Comparison of ENCODE assay signal across 8 cellular contexts in the genomic region with DNA sequence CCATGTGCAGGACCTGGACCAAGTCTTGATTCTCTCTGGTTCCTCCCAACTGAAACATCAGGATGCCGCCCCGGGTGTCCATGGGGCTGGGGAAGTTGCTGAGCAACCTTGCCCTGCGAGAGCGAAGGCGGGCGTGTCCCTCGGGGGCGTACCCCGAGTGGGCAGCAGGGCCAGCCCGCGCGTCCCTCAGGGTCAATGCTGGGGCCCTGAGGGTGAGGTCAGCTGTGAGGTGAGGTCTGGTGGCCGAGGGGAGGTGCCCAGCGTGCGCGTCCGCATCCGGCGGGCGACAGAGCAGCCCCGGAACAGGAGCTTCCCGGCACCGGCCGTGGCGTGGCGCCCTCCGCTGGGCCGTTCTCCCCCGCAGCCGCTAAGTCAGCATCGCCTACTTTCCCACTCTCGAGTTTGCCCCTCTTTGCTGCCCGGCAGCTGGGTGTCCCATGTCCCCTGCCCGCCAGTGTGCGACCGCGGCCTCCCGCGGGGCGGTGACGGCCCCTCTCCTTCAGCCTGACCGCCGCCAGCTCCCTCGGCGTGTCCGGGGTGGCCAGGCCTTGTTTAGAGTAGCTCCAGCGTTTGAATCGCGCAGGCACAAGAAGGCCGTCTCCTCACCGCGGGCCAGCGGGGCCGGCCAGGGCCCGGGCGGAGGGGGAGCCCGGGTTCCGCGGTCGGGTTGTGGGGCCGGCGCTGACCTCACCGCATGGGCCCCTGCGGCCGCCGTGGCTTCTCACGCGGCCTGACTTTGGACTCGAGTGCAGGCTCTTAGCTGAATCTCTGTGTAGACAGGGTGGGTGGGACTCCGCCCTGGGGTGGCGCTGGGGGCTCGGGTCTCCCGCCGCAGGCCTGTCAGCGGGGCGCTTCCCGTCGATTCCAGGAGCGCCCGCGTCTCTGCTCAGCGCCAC. TPM values are rescaled to one million over a fixed set of nuclear protein-coding genes. Genes with fewer than 3 reads are reported as not detected.
A peak's percentile ranks its signal among the peaks of the same experiment; 100 is the strongest.
DNase-seq lines count a peak whose midpoint lies in the region; ATAC-seq and TF ChIP-seq lines count a peak whose summit lies in the region.

No MANE protein-coding gene starts in this region.

- TF ChIP-seq POLR2A in gastrocnemius medialis (IDR thresholded peaks at IDR 0.05): peak in 1 of 2 donors; percentile 35

- TF ChIP-seq CTCF in AG09319 (IDR thresholded peaks at IDR 0.05; ENCODE audit: low read depth, low read length) (peak; percentile 44), cardiac fibroblast (IDR thresholded peaks at IDR 0.05; ENCODE audit: low read depth, low read length) (peak; percentile 26), gastrocnemius medialis (IDR thresholded peaks at IDR 0.05 in 4 of 5, conservative IDR thresholded peaks at IDR 0.05 in 1 of 5) (peak in 3 of 5 experiments; percentile 25 to 58 (median 51))

- H3K4me3 ChIP-seq in cardiac fibroblast (replicated peaks in 1 of 2; ENCODE audit: low read depth in 2 of 2, low read length in 2 of 2) (peak overlapping the region; percentile 36 to 53), gastrocnemius medialis (peak overlapping the region; percentile 58 to 69 (median 66))

- no peak overlapping the region for H3K27ac Mint-ChIP-seq in T-helper 1 cell treated with Interleukin-12 subunit alpha and Interleukin-12 subunit beta and Interleukin-4 antibody, amounts not matched to agents 30 μg/mL and 1 μg/mL, for 36 hours
- no peak overlapping the region for H3K27ac Mint-ChIP-seq in immature natural killer cell

- H3K9me3 Mint-ChIP-seq in T-helper 1 cell treated with Interleukin-12 subunit alpha and Interleukin-12 subunit beta and Interleukin-4 antibody, amounts not matched to agents 30 μg/mL and 1 μg/mL, for 36 hours: no peaks in the 10 kb centered on the region
- no peaks in the 10 kb centered on the region for H3K9me3 Mint-ChIP-seq in immature natural killer cell

- intact Hi-C loops in gastrocnemius medialis (cut with DNase I; ENCODE audit: low total_unique reads): loop anchor here (5.0 kb wide), 1 partner anchor 46 kb away; no protein-coding TSS in a partner anchor

- peaks cover 15 to 16% of the 10 kb centered on the region in 2 donors for H3K4me1 ChIP-seq in gastrocnemius medialis

- H3K4me1 Mint-ChIP-seq in T-helper 1 cell treated with Interleukin-12 subunit alpha and Interleukin-12 subunit beta and Interleukin-4 antibody, amounts not matched to agents 30 μg/mL and 1 μg/mL, for 36 hours (ENCODE audit: low read depth): no peaks in the 10 kb centered on the region
- H3K4me1 Mint-ChIP-seq in immature natural killer cell: peaks cover 0 to 4% of the 10 kb centered on the region in 2 donors

- H3K27me3 Mint-ChIP-seq in T-helper 1 cell treated with Interleukin-12 subunit alpha and Interleukin-12 subunit beta and Interleukin-4 antibody, amounts not matched to agents 30 μg/mL and 1 μg/mL, for 36 hours (ENCODE audit: low read depth): peaks cover 29% of the 10 kb centered on the region
- peaks cover 0 to 10% (median 6%) of the 10 kb centered on the region in 3 donors for H3K27me3 Mint-ChIP-seq in immature natural killer cell (ENCODE audit: low read depth in 3 of 3)

- no peaks in the 10 kb centered on the region for H3K36me3 Mint-ChIP-seq in T-helper 1 cell treated with Interleukin-12 subunit alpha and Interleukin-12 subunit beta and Interleukin-4 antibody, amounts not matched to agents 30 μg/mL and 1 μg/mL, for 36 hours (ENCODE audit: low read depth)
- no peaks in the 10 kb centered on the region for H3K36me3 Mint-ChIP-seq in immature natural killer cell

- peak overlapping the region; percentile 71 to 79 (median 72) for H3K27ac ChIP-seq in gastrocnemius medialis

- no peaks in the 10 kb centered on the region for H3K9me3 ChIP-seq in gastrocnemius medialis

- H3K4me3 Mint-ChIP-seq in T-helper 1 cell treated with Interleukin-12 subunit alpha and Interleukin-12 subunit beta and Interleukin-4 antibody, amounts not matched to agents 30 μg/mL and 1 μg/mL, for 36 hours: peak overlapping the region; percentile 58
- H3K4me3 Mint-ChIP-seq in immature natural killer cell: peak overlapping the region; percentile 64 to 74 (median 71)

- peak; percentile 68 for ATAC-seq in GM19043 (IDR thresholded peaks at IDR 0.05; ENCODE audit: low read depth, unreplicated experiment)
- peak; percentile 68 for ATAC-seq in HG03442 (IDR thresholded peaks at IDR 0.05; ENCODE audit: unreplicated experiment)
- peak; percentile 80 to 83 for ATAC-seq in gastrocnemius medialis

- H3K36me3 ChIP-seq in gastrocnemius medialis: no peaks in the 10 kb centered on the region

- H3K27me3 ChIP-seq in gastrocnemius medialis: no peaks in the 10 kb centered on the region

- in situ Hi-C loops in gastrocnemius medialis (cut with MboI; ENCODE audit: low sequenced_read_pairs in 4 of 4): no loop called here

- DNase-seq in AG09319 (ENCODE audit: extremely low read depth, low read depth) (no peak), cardiac fibroblast (ENCODE audit: low read depth in 2 of 2) (peak; percentile 53 to 56), immature natural killer cell (peak; percentile 47 to 57 (median 51)), gastrocnemius medialis (peak; percentile 47 to 60), Kasumi-1 (lab: John Stamatoyannopoulos, UW) (no peak)

RNA-seq across cellular contexts. Expression of gene GJA3, which starts 33.0 kb away (rescaled TPM):
- not detected for polyA plus RNA-seq in immature natural killer cell
- total RNA-seq in gastrocnemius medialis: not detected

Comparison
In these comparisons a context has a peak if more than half of its experiments do, and no peak if none do; other contexts are left out.
1. DNase-seq: peak in cardiac fibroblast (2 of 2), immature natural killer cell (3 of 3) and gastrocnemius medialis (2 of 2); none in AG09319 (single experiment) and Kasumi-1 (0 of 2).
2. Peak in every context shown above with its lines, with median percentiles within 50 percentile points of each other: CTCF ChIP-seq and ATAC-seq.